2 cellular contexts compared by ENCODE assay signal in the genomic region with DNA sequence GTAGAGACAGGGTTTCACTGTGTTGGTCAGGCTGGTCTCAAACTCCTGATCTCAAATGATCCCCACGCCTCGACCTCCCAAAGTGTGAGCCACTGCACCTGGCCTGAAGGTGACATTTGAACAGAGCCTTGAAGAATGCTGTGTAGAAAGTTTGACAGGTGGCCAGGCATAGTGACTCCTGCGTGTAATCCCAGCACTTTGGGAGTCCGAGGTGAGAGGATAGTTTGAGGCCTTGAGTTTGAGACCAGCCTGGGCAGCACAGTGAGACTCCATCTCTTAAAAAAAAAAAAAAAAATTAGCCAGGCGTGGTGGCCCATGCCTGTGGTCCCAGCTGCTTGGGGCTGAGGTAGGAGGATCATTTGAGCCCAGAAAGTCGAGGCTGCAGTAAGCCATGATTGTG.
TF ChIP-seq lines count a peak whose summit lies in the region.

No MANE protein-coding gene starts in this region.

TF ChIP-seq in A549, 52 proteins besides CTCF, POLR2A, EP300 and RAD21 (continued from another document):
- TF ChIP-seq NFE2L2 (conservative IDR thresholded peaks at IDR 0.05; ENCODE audit: low read length) (no peak), SREBF2 (IDR thresholded peaks at IDR 0.05) (no peak), ESRRA (IDR thresholded peaks at IDR 0.05; ENCODE audit: borderline replicate concordance, low read length) (no peak), SMC3 (IDR thresholded peaks at IDR 0.05) (no peak), NR3C1 (IDR thresholded peaks at IDR 0.05) (no peak), GATA3 (IDR thresholded peaks at IDR 0.05; ENCODE audit: borderline replicate concordance) (no peak), POLR2AphosphoS2 (conservative IDR thresholded peaks at IDR 0.05; ENCODE audit: low read length) (no peak), JUNB (IDR thresholded peaks at IDR 0.05) (no peak), ZC3H11A (IDR thresholded peaks at IDR 0.05) (no peak), FOSB (CRISPR knock-in tag; IDR thresholded peaks at IDR 0.05) (no peak), HOXB13 (CRISPR knock-in tag; IDR thresholded peaks at IDR 0.05; ENCODE audit: low read depth) (no peak), MAFK (IDR thresholded peaks at IDR 0.05; ENCODE audit: partially characterized antibody) (no peak)
- TF ChIP-seq, protein P1, sequence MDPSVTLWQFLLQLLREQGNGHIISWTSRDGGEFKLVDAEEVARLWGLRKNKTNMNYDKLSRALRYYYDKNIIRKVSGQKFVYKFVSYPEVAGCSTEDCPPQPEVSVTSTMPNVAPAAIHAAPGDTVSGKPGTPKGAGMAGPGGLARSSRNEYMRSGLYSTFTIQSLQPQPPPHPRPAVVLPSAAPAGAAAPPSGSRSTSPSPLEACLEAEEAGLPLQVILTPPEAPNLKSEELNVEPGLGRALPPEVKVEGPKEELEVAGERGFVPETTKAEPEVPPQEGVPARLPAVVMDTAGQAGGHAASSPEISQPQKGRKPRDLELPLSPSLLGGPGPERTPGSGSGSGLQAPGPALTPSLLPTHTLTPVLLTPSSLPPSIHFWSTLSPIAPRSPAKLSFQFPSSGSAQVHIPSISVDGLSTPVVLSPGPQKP (IDR thresholded peaks at IDR 0.05; ENCODE audit: low read depth, low read length): no peak
- TF ChIP-seq, protein P2, sequence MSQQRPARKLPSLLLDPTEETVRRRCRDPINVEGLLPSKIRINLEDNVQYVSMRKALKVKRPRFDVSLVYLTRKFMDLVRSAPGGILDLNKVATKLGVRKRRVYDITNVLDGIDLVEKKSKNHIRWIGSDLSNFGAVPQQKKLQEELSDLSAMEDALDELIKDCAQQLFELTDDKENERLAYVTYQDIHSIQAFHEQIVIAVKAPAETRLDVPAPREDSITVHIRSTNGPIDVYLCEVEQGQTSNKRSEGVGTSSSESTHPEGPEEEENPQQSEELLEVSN (IDR thresholded peaks at IDR 0.05; ENCODE audit: borderline replicate concordance, low read depth): no peak

TF ChIP-seq in IMR-90, 13 proteins besides CTCF, POLR2A, EP300 and RAD21:
- TF ChIP-seq, protein P1 (IDR thresholded peaks at IDR 0.05; ENCODE audit: borderline replicate concordance, low read depth, low read length): no peak
- TF ChIP-seq NFE2L2 (IDR thresholded peaks at IDR 0.05; ENCODE audit: low read depth, low read length): no peak
- no peak for TF ChIP-seq RCOR1 (IDR thresholded peaks at IDR 0.05; ENCODE audit: insufficient replicate concordance, low read length)
- TF ChIP-seq CEBPB (IDR thresholded peaks at IDR 0.05; ENCODE audit: low read depth, low read length): no peak
- no peak for TF ChIP-seq RFX5 (IDR thresholded peaks at IDR 0.05; ENCODE audit: low read depth, low read length)
- TF ChIP-seq MAZ (IDR thresholded peaks at IDR 0.05; ENCODE audit: borderline replicate concordance, low read depth, low read length): no peak
- TF ChIP-seq, protein P3, sequence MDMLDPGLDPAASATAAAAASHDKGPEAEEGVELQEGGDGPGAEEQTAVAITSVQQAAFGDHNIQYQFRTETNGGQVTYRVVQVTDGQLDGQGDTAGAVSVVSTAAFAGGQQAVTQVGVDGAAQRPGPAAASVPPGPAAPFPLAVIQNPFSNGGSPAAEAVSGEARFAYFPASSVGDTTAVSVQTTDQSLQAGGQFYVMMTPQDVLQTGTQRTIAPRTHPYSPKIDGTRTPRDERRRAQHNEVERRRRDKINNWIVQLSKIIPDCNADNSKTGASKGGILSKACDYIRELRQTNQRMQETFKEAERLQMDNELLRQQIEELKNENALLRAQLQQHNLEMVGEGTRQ (IDR thresholded peaks at IDR 0.05; ENCODE audit: low read depth, low read length): no peak
- TF ChIP-seq FOS (IDR thresholded peaks at IDR 0.05; ENCODE audit: low read depth, low read length): no peak
- TF ChIP-seq MXI1 (IDR thresholded peaks at IDR 0.05; ENCODE audit: borderline replicate concordance, low read depth, low read length): no peak
- no peak for TF ChIP-seq SMC3 (IDR thresholded peaks at IDR 0.05; ENCODE audit: low read depth, low read length)
- TF ChIP-seq CHD1 (IDR thresholded peaks at IDR 0.05; ENCODE audit: low read depth, low read length): no peak
- no peak for TF ChIP-seq MAFK (IDR thresholded peaks at IDR 0.05; ENCODE audit: low read depth, low read length)
- no peak for TF ChIP-seq BHLHE40 (IDR thresholded peaks at IDR 0.05; ENCODE audit: low read depth, low read length)
